Comparison of ENCODE assay signal across 8 cellular contexts in the genomic region with DNA sequence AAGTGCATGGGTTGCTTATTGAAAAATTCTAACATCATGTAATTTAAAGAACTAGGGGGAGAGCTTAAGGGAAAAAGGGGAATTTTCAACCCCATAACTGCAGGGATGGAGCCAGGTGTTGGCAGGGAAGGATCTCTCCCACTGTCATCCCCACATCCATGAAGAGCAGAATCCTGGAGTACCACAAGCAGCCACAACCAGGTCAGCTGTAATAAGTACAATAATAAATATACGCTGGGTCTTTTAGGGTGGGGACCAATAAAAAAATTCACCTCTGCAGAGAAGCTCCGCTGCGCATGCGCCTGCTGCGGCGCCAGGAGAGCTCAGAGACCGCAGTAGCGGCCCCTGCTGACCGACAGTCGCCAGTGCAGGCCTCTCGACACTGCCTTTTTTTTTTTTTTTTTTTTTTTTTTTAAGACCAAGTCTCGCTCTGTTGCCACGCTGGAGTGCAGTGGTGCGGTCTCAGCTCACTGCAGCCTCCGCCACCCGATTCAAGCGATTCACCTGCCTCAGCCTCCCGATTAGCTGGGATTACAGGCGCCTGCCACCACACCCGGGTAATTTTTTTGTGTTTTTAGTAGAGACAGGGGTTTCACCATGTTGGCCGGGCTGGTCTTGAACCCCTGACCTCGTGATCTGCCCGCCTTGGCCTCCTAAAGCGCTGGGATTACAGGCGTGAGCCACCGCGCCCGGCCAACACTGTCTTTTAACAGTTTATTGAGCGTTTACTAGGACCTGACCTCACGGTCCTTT. TPM values are rescaled to one million over a fixed set of nuclear protein-coding genes. Genes with fewer than 3 reads are reported as not detected.
DNase-seq lines count a peak whose midpoint lies in the region; ATAC-seq, FAIRE-seq and TF ChIP-seq lines count a peak whose summit lies in the region.

No MANE protein-coding gene starts in this region.

- H3K36me3 ChIP-seq in brain microvascular endothelial cell (replicated peaks) = peaks cover 21% of the 10 kb centered on the region
- H3K36me3 ChIP-seq in small intestine (ENCODE audit: control insufficient read depth in 2 of 2, insufficient read depth in 2 of 2, low read length in 2 of 2) = peaks cover 3 to 7% of the 10 kb centered on the region in 2 donors

- TF ChIP-seq CTCF in VCaP (conservative IDR thresholded peaks at IDR 0.05) (peak; percentile 88), brain microvascular endothelial cell (IDR thresholded peaks at IDR 0.05; ENCODE audit: low read depth, low read length, missing control alignments) (peak; percentile 89)

- peak overlapping the region; percentile 9 for H3K4me3 ChIP-seq in brain microvascular endothelial cell (ENCODE audit: low read depth, low read length)
- no peak overlapping the region for H3K4me3 ChIP-seq in small intestine (ENCODE audit: low read depth in 1 of 2, low read length in 2 of 2)

- in situ Hi-C loops in brain microvascular endothelial cell (cut with HindIII; ENCODE audit: low pct_ligation_motif_present, low sequenced_read_pairs) = no loop called here

- 7 to 9% (median 7%) methylated on average over 28 to 30 of the region's 30 CpGs for WGBS in small intestine, 3 donors

- H3K27me3 ChIP-seq in brain microvascular endothelial cell (replicated peaks) (no peaks in the 10 kb centered on the region), small intestine (ENCODE audit: control insufficient read depth in 2 of 2, insufficient read depth in 2 of 2, low read length in 2 of 2) (no peaks in the 10 kb centered on the region)

- DNase-seq in COLO829 (ENCODE audit: low spot score) = peak; percentile 84
- DNase-seq in NCI-H2171 treated with DMSO at 0.1 percent for 48 hours (lab: John Stamatoyannopoulos, UW) = peak; percentile 85
- peak; percentile 62 for DNase-seq in brain microvascular endothelial cell
- peak; percentile 73 for DNase-seq in iPS-NIHi11 (ENCODE audit: low spot score)
- DNase-seq in small intestine = peak; percentile 89

- ATAC-seq in HG02642 (IDR thresholded peaks at IDR 0.05; ENCODE audit: poor library complexity, unreplicated experiment) = peak; percentile 40
- ATAC-seq in GM21737 (IDR thresholded peaks at IDR 0.05; ENCODE audit: unreplicated experiment) = no peak

- no peaks in the 10 kb centered on the region for H3K9me3 ChIP-seq in small intestine (ENCODE audit: control insufficient read depth, low read depth)

- no peak for FAIRE-seq in small intestine (lab: Jason Lieb, UNC)

- H3K4me1 ChIP-seq in small intestine (ENCODE audit: control insufficient read depth in 2 of 2, insufficient read depth in 1 of 2, low read depth in 1 of 2, low read length in 1 of 2) = no peaks in the 10 kb centered on the region

- peak overlapping the region; percentile 84 for H3K27ac ChIP-seq in VCaP
- no peak overlapping the region for H3K27ac ChIP-seq in brain microvascular endothelial cell
- H3K27ac ChIP-seq in small intestine (ENCODE audit: low read depth in 1 of 2, low read length in 1 of 2) = peak overlapping the region in 1 of 2 donors; percentile 12

RNA-seq across cellular contexts. Expression of a gene that starts 2.5 kb away (rescaled TPM):
- 1,000 to 10,000 TPM in 2 of 3 donors, 100 to 1,000 TPM in 1; 962 to 2,089 (median 1,343) TPM for polyA plus RNA-seq in small intestine

RNA-seq across cellular contexts. Expression of a gene that starts 16.9 kb away (rescaled TPM):
- polyA plus RNA-seq in small intestine = 10 to 100 TPM; 56.3 to 72.4 (median 64.6) TPM

RNA-seq across cellular contexts. Expression of a gene that starts 19.7 kb away (rescaled TPM):
- polyA plus RNA-seq in small intestine = 10 to 100 TPM; 10.8 to 14.8 (median 11.4) TPM

RNA-seq across cellular contexts. Expression of a gene that starts 54.9 kb away (rescaled TPM):
- polyA plus RNA-seq in small intestine = 1 to 10 TPM in 2 of 3 donors, under 1 TPM in 1; 0.43 to 6.8 (median 2.2) TPM
